In the genomic region with DNA sequence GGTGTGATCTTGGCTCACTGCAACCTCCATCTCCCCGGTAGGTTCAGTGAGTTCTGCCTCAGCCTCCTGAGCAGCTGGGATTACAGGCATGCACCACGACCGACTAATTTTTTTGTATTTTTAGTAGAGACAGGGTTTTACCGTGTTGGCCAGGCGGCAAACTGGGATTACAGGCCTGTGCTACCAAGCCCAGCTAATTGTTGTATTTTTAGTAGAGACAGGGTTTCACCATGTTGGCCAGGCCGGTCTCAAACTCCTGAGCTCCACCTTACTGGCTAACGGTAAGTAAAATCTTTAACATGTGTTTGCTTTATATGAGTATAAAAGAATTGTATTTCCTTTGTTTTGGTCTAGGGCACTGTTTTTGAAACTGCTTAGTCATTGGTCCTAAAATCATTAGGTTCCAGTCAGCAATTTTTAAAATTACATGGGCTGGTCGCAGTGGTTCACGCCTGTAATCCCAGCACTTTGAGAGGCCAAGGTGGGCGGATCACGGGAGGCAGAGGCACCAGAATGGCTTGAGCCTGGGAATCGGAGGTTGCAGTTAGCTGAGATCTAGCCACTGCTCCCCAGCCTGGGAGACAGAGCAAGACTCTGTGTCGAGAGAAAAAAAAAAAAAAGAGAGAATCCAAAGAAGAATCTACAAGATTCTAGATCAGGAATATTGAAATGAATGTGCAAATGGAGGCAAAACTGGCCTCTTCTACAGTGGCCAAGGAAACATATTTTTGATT, we compare ENCODE assay signal across 17 cellular contexts. TPM values are rescaled to one million over a fixed set of nuclear protein-coding genes. Genes with fewer than 3 reads are reported as not detected.
DNase-seq lines count a peak whose midpoint lies in the region; ATAC-seq and TF ChIP-seq lines count a peak whose summit lies in the region.
"Had no signal": no experiment of that assay in that cellular context is flagged by ENCODE, and none has a peak within 500 bp of the region (broad histone marks: within the 10 kb centered on the region; RNA-seq: fewer than 3 reads in every experiment).

No MANE protein-coding gene starts in this region.

- H3K27me3 Mint-ChIP-seq in activated CD4-positive, alpha-beta memory T cell treated with anti-CD3 and anti-CD28 coated beads, Interleukin-2, amount 10 ng/mL, durations not matched to agents 7 days and 5 days: peaks cover 4% of the 10 kb centered on the region
- H3K27me3 Mint-ChIP-seq: CD4-positive, alpha-beta memory T cell had no signal

- ATAC-seq in foreskin keratinocyte: no peak
- no peak for ATAC-seq in GM19397 (IDR thresholded peaks at IDR 0.05; ENCODE audit: unreplicated experiment)
- ATAC-seq: gastroesophageal sphincter had no signal

- H3K9me3 ChIP-seq in AG04450 (ENCODE audit: control insufficient read depth, insufficient read depth, low read length): no peaks in the 10 kb centered on the region
- H3K9me3 ChIP-seq: gastroesophageal sphincter, sigmoid colon had no signal

- no peaks in the 10 kb centered on the region for H3K9me3 Mint-ChIP-seq in activated CD4-positive, alpha-beta memory T cell treated with anti-CD3 and anti-CD28 coated beads, Interleukin-2, amount 10 ng/mL, durations not matched to agents 7 days and 5 days
- H3K9me3 Mint-ChIP-seq: CD4-positive, alpha-beta memory T cell had no signal

- POLR2A ChIA-PET in AG04450 (lab: Yijun Ruan, JAX): no interaction called here
- POLR2A ChIA-PET in activated CD4-positive, alpha-beta memory T cell treated with anti-CD3 and anti-CD28 coated beads, Interleukin-2, amount 10 ng/mL, durations not matched to agents 7 days and 5 days (lab: Charles Lee): interaction anchor here (0.7 to 2.2 kb wide), 4 partner anchors 8 to 48 kb away, joined by 3 to 4 read pairs (median 3); no protein-coding TSS in a partner anchor

- H3K36me3 Mint-ChIP-seq in activated CD4-positive, alpha-beta memory T cell treated with anti-CD3 and anti-CD28 coated beads, Interleukin-2, amount 10 ng/mL, durations not matched to agents 7 days and 5 days (ENCODE audit: low read depth): peaks cover 36% of the 10 kb centered on the region

- H3K4me1 ChIP-seq in foreskin keratinocyte: peaks cover 24% of the 10 kb centered on the region

- H3K27ac ChIP-seq in AG04450 (ENCODE audit: low read depth, low read length) (peak overlapping the region; percentile 71), foreskin keratinocyte (peak overlapping the region; percentile 37)
- H3K27ac ChIP-seq: gastroesophageal sphincter, sigmoid colon had no signal

- CTCF ChIA-PET in AG04450 (lab: Charles Lee): interaction anchor here (1.0 to 3.2 kb wide), 4 partner anchors 9 to 77 kb away, joined by 3 to 12 read pairs (median 6); no protein-coding TSS in a partner anchor
- CTCF ChIA-PET in activated CD4-positive, alpha-beta memory T cell treated with anti-CD3 and anti-CD28 coated beads, Interleukin-2, amount 10 ng/mL, durations not matched to agents 7 days and 5 days (lab: Charles Lee): interaction anchor here (1.8 to 3.2 kb wide), 4 partner anchors 11 to 47 kb away, joined by 3 to 14 read pairs (median 10); partner anchors contain the start of gene FLYWCH2

- peak overlapping the region; percentile 78 for H3K27ac Mint-ChIP-seq in activated CD4-positive, alpha-beta memory T cell treated with anti-CD3 and anti-CD28 coated beads, Interleukin-2, amount 10 ng/mL, durations not matched to agents 7 days and 5 days

- DNase-seq in AG04450 (ENCODE audit: low read depth, low spot score): no peak
- peak; percentile 48 for DNase-seq in H4 (ENCODE audit: low spot score)
- DNase-seq in activated CD4-positive, alpha-beta memory T cell treated with anti-CD3 and anti-CD28 coated beads, Interleukin-2, amount 10 ng/mL, durations not matched to agents 7 days and 5 days: no peak
- DNase-seq in foreskin keratinocyte: peak in 1 of 2 donors; percentile 29
- no peak for DNase-seq in NOMO-1 treated with DMSO at 0.1 percent for 48 hours (lab: John Stamatoyannopoulos, UW; ENCODE audit: unreplicated experiment)
- DNase-seq in HPDE6-E6E7 (ENCODE audit: extremely low spot score): no peak
- DNase-seq in NCI-H1694 treated with DMSO at 0.1 percent for 48 hours (lab: John Stamatoyannopoulos, UW): no peak
- DNase-seq: activated CD8-positive, alpha-beta memory T cell treated with anti-CD3 and anti-CD28 coated beads for 24 hours; CD4-positive, alpha-beta memory T cell; kidney; NCI-H1105; NCI-H345; OCI-M1; sigmoid colon had no signal

- H3K4me3 ChIP-seq in AG04450 (ENCODE audit: low read depth, low read length): no peak overlapping the region
- H3K4me3 ChIP-seq: gastroesophageal sphincter, sigmoid colon had no signal

- no peak overlapping the region for H3K4me3 Mint-ChIP-seq in activated CD4-positive, alpha-beta memory T cell treated with anti-CD3 and anti-CD28 coated beads, Interleukin-2, amount 10 ng/mL, durations not matched to agents 7 days and 5 days

- TF ChIP-seq CTCF in AG04450 (IDR thresholded peaks at IDR 0.05; ENCODE audit: low read depth, low read length) (no peak), foreskin keratinocyte (conservative IDR thresholded peaks at IDR 0.05) (no peak)

- H3K4me1 Mint-ChIP-seq in activated CD4-positive, alpha-beta memory T cell treated with anti-CD3 and anti-CD28 coated beads, Interleukin-2, amount 10 ng/mL, durations not matched to agents 7 days and 5 days: peaks cover 50% of the 10 kb centered on the region

- no peaks in the 10 kb centered on the region for H3K27me3 ChIP-seq in AG04450 (ENCODE audit: control insufficient read depth, insufficient read depth, low read length)
- no peaks in the 10 kb centered on the region for H3K27me3 ChIP-seq in foreskin keratinocyte
- H3K27me3 ChIP-seq: gastroesophageal sphincter, sigmoid colon had no signal

RNA-seq across cellular contexts. Expression of gene FLYWCH1, which starts 3.6 kb away (rescaled TPM):
- polyA plus RNA-seq in AG04450 (2011; rRNA removed) (15.1 and 19.8 TPM in 2 replicates), foreskin keratinocyte (35.4 and 43.9 TPM in 2 replicates)
- 14.2 and 17.9 TPM in 2 replicates for polyA minus RNA-seq in AG04450 (2011; rRNA and poly(A)+ RNA removed)
- 9.1 and 13.1 TPM in 2 replicates for total RNA-seq in H4 (2014; rRNA removed; shearing (Covaris generic))
- total RNA-seq in activated CD4-positive, alpha-beta memory T cell treated with anti-CD3 and anti-CD28 coated beads, Interleukin-2, amount 10 ng/mL, durations not matched to agents 7 days and 5 days: 10 to 100 TPM; 75.2 to 80.8 TPM
- 28.5 and 29.7 TPM in 2 replicates for total RNA-seq in foreskin keratinocyte

RNA-seq across cellular contexts. Expression of gene FLYWCH2, which starts 32.3 kb away (rescaled TPM):
- polyA plus RNA-seq in AG04450 (2011; rRNA removed): 22.4 and 37.5 TPM in 2 replicates
- polyA minus RNA-seq in AG04450 (2011; rRNA and poly(A)+ RNA removed): 5.9 and 8.5 TPM in 2 replicates
- 57.3 and 77.7 TPM in 2 replicates for total RNA-seq in H4 (2014; rRNA removed; shearing (Covaris generic))
- 10 to 100 TPM; 19.4 to 20.5 TPM for total RNA-seq in activated CD4-positive, alpha-beta memory T cell treated with anti-CD3 and anti-CD28 coated beads, Interleukin-2, amount 10 ng/mL, durations not matched to agents 7 days and 5 days
- total RNA-seq in foreskin keratinocyte: 36.1 and 38.4 TPM in 2 replicates
- 44.5 and 48.4 TPM in 2 replicates for polyA plus RNA-seq in foreskin keratinocyte

RNA-seq across cellular contexts. Expression of gene KREMEN2, which starts 48.7 kb away (rescaled TPM):
- polyA plus RNA-seq in AG04450 (2011; rRNA removed) (0.04 TPM in 1 of 2 replicates, not detected in the other), foreskin keratinocyte (10.7 and 14.5 TPM in 2 replicates)
- polyA minus RNA-seq in AG04450 (2011; rRNA and poly(A)+ RNA removed): not detected in 2 replicates
- 6.0 and 11.0 TPM in 2 replicates for total RNA-seq in H4 (2014; rRNA removed; shearing (Covaris generic))
- not detected for total RNA-seq in activated CD4-positive, alpha-beta memory T cell treated with anti-CD3 and anti-CD28 coated beads, Interleukin-2, amount 10 ng/mL, durations not matched to agents 7 days and 5 days
- 8.5 and 12.0 TPM in 2 replicates for total RNA-seq in foreskin keratinocyte
- total RNA-seq: CD4-positive, alpha-beta memory T cell; gastroesophageal sphincter; kidney; sigmoid colon; T-helper 2 cell treated with Interferon-gamma antibody and Interleukin-4, amounts not matched to agents 100 ng/mL and 5 ng/mL, for 36 hours had no signal
- polyA plus RNA-seq: CD4-positive, alpha-beta memory T cell had no signal

RNA-seq across cellular contexts. Expression of gene PAQR4, which starts 53.8 kb away (rescaled TPM):
- polyA plus RNA-seq in AG04450 (2011; rRNA removed): 1.2 and 1.9 TPM in 2 replicates
- polyA minus RNA-seq in AG04450 (2011; rRNA and poly(A)+ RNA removed): 1.5 and 1.7 TPM in 2 replicates
- total RNA-seq in H4 (2014; rRNA removed; shearing (Covaris generic)): 14.4 and 17.9 TPM in 2 replicates
- total RNA-seq in activated CD4-positive, alpha-beta memory T cell treated with anti-CD3 and anti-CD28 coated beads, Interleukin-2, amount 10 ng/mL, durations not matched to agents 7 days and 5 days: 10 to 100 TPM; 50.0 to 52.3 TPM
- 29.6 and 32.8 TPM in 2 replicates for total RNA-seq in foreskin keratinocyte
- polyA plus RNA-seq in foreskin keratinocyte: 35.4 and 35.6 TPM in 2 replicates

RNA-seq across cellular contexts. Expression of gene PRSS22, which starts 57.4 kb away (rescaled TPM):
- 0.11 and 0.17 TPM in 2 replicates for polyA plus RNA-seq in AG04450 (2011; rRNA removed)
- not detected in 2 replicates for polyA minus RNA-seq in AG04450 (2011; rRNA and poly(A)+ RNA removed)
- not detected in 2 replicates for total RNA-seq in H4 (2014; rRNA removed; shearing (Covaris generic))
- total RNA-seq in activated CD4-positive, alpha-beta memory T cell treated with anti-CD3 and anti-CD28 coated beads, Interleukin-2, amount 10 ng/mL, durations not matched to agents 7 days and 5 days: not detected
- total RNA-seq in foreskin keratinocyte: 1.3 and 2.1 TPM in 2 replicates
- 2.2 and 2.5 TPM in 2 replicates for polyA plus RNA-seq in foreskin keratinocyte
- total RNA-seq: sigmoid colon; T-helper 2 cell treated with Interferon-gamma antibody and Interleukin-4, amounts not matched to agents 100 ng/mL and 5 ng/mL, for 36 hours had no signal
